Comparison of ENCODE assay signal across 8 cellular contexts in the genomic region with DNA sequence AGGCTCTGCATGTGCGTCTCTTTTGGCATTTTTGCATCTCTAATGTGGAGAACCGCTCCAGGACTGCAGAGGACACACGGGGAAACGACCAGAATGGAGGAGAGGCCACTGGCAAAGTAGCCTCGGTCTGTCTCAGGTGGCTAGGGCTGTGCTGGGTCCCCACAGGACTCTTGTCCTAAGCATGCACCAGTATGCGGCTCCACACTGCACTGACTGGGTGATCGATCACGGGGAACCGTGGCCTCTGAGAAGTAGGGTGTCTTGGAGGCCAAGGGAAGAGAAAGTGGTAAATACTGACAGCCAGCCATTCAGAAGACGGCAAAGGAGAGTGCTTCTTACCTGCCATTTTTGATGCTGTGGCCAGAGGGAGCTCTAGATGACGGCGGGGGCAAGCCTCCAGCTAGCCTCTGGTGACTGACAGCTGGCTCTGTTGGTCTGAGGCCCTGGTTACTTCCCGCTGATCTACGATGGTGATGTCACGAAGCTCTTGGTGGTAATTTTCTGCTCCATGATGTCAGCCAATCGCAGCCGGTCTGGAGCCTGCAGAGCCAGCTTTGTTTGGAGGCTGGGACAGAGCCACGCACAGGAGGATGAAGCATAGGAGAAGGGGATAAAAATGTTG. TPM values are rescaled to one million over a fixed set of nuclear protein-coding genes. Genes with fewer than 3 reads are reported as not detected.
DNase-seq lines count a peak whose midpoint lies in the region; ATAC-seq and TF ChIP-seq lines count a peak whose summit lies in the region.

No MANE protein-coding gene starts in this region.

- H4K20me1 ChIP-seq in Loucy (ENCODE audit: insufficient read depth, low read length, poor library complexity, severe bottlenecking) = no peaks in the 10 kb centered on the region

- WGBS in sigmoid colon, 2 donors = 71 to 80% methylated on average over 18 of the region's 18 CpGs

- H3K9ac ChIP-seq in Loucy (ENCODE audit: low read depth, low read length, poor library complexity, severe bottlenecking) = no peak overlapping the region

- H3F3A ChIP-seq in Loucy (ENCODE audit: low read depth) = no peaks in the 10 kb centered on the region

- no peak overlapping the region for H3K4me3 ChIP-seq in Loucy (ENCODE audit: low read length, poor library complexity, severe bottlenecking)
- H3K4me3 ChIP-seq in upper lobe of right lung = no peak overlapping the region
- H3K4me3 ChIP-seq in sigmoid colon = no peak overlapping the region

- no peaks in the 10 kb centered on the region for H3K9me2 ChIP-seq in Loucy (replicated peaks; ENCODE audit: low read depth, low read length)

- ATAC-seq in GM19438 (IDR thresholded peaks at IDR 0.05; ENCODE audit: low read depth, unreplicated experiment) (peak; percentile 48), upper lobe of right lung (peak; percentile 12), omental fat pad (ENCODE audit: low FRiP score) (no peak)

- no peak overlapping the region for H3K27ac ChIP-seq in upper lobe of right lung
- no peak overlapping the region for H3K27ac ChIP-seq in sigmoid colon

- no peak overlapping the region for H2AFZ ChIP-seq in Loucy (ENCODE audit: low read length)

- peak; percentile 44 for TF ChIP-seq CTCF in Loucy (conservative IDR thresholded peaks at IDR 0.05; ENCODE audit: low read length)
- TF ChIP-seq CTCF in upper lobe of right lung (IDR thresholded peaks at IDR 0.05) = no peak
- no peak for TF ChIP-seq CTCF in sigmoid colon (IDR thresholded peaks at IDR 0.05)
- TF ChIP-seq CTCF in omental fat pad (IDR thresholded peaks at IDR 0.05) = no peak

- DNase-seq in COLO668 (lab: John Stamatoyannopoulos, UW; ENCODE audit: unreplicated experiment) (peak; percentile 47), cerebellar cortex (ENCODE audit: low spot score) (peak; percentile 11), upper lobe of right lung (no peak), D341Med (ENCODE audit: low spot score) (no peak), sigmoid colon (no peak), omental fat pad (ENCODE audit: low spot score) (no peak)

- H3K27me3 ChIP-seq in Loucy (ENCODE audit: insufficient read depth, low read length, poor library complexity, severe bottlenecking) (no peaks in the 10 kb centered on the region), upper lobe of right lung (no peaks in the 10 kb centered on the region), sigmoid colon (no peaks in the 10 kb centered on the region)

- H3K36me3 ChIP-seq in Loucy (ENCODE audit: insufficient read depth, low read length) = no peaks in the 10 kb centered on the region
- H3K36me3 ChIP-seq in upper lobe of right lung = no peaks in the 10 kb centered on the region
- no peaks in the 10 kb centered on the region for H3K36me3 ChIP-seq in sigmoid colon

- H3K4me2 ChIP-seq in Loucy (ENCODE audit: low read depth, low read length, poor library complexity, severe bottlenecking) = no peak overlapping the region

- H3K9me3 ChIP-seq in Loucy (ENCODE audit: insufficient read depth, low read depth, low read length) (no peaks in the 10 kb centered on the region), upper lobe of right lung (no peaks in the 10 kb centered on the region), sigmoid colon (no peaks in the 10 kb centered on the region)

- TF ChIP-seq EP300 in sigmoid colon (IDR thresholded peaks at IDR 0.05) = no peak

- H3K4me1 ChIP-seq in Loucy (ENCODE audit: insufficient read depth, low read length, poor library complexity, severe bottlenecking) (peaks cover 12% of the 10 kb centered on the region), upper lobe of right lung (no peaks in the 10 kb centered on the region), sigmoid colon (no peaks in the 10 kb centered on the region)

- intact Hi-C loops in upper lobe of right lung (cut with DNase I) (no loop called here), sigmoid colon (cut with DNase I) (no loop called here)

- TF ChIP-seq POLR2A in sigmoid colon (IDR thresholded peaks at IDR 0.05) = no peak

- no peaks in the 10 kb centered on the region for H3K79me2 ChIP-seq in Loucy (ENCODE audit: insufficient read depth, low read length)

RNA-seq across cellular contexts. Expression of gene GADD45G, which starts 40.4 kb away (rescaled TPM):
- 19.8 TPM for total RNA-seq in upper lobe of right lung
- total RNA-seq in sigmoid colon = 10 to 100 TPM in 3 of 4 donors, 1 to 10 TPM in 1; 5.7 to 37.8 (median 17.3) TPM
- polyA plus RNA-seq in sigmoid colon = 10 to 100 TPM in 2 of 3 donors, 1 to 10 TPM in 1; 8.6 to 26.3 (median 21.0) TPM
- total RNA-seq in omental fat pad = 10 to 100 TPM in 3 of 4 donors, 1 to 10 TPM in 1; 5.1 to 23.8 (median 16.1) TPM

Comparison
In these comparisons a context has a peak if more than half of its experiments do, and no peak if none do; other contexts are left out.
1. DNase-seq: peak in COLO668 (single experiment) and cerebellar cortex (single experiment); none in upper lobe of right lung (single experiment), D341Med (single experiment), sigmoid colon (single experiment) and omental fat pad (single experiment).